38 cellular contexts compared by ENCODE assay signal in genomic region chr14:71333705-71334104, GRCh38. TPM values are rescaled to one million over a fixed set of nuclear protein-coding genes. Genes with fewer than 3 reads are reported as not detected.
DNase-seq lines count a peak whose midpoint lies in the region; ATAC-seq and FAIRE-seq lines count a peak whose summit lies in the region.
"Had no signal": no experiment of that assay in that cellular context is flagged by ENCODE, and none has a peak within 500 bp of the region (broad histone marks: within the 10 kb centered on the region; RNA-seq: fewer than 3 reads in every experiment).

No MANE protein-coding gene starts in this region.

- ATAC-seq in activated CD4-positive, CD25-positive, alpha-beta regulatory T cell treated with anti-CD3 and anti-CD28 coated beads, Interleukin-2, amount 50 U/mL, for 24 hours, result peak; percentile 88 to 91
- peak; percentile 92 for ATAC-seq in activated naive CD4-positive, alpha-beta T cell treated with anti-CD3 and anti-CD28 coated beads, Interleukin-2, amount 50 U/mL, for 72 hours
- ATAC-seq in activated T-helper 17 cell treated with anti-CD3 and anti-CD28 coated beads, Interleukin-2, amount 50 U/mL, for 72 hours (replicated peaks), result peak; percentile 94
- ATAC-seq in stimulated activated naive CD8-positive, alpha-beta T cell treated with anti-CD3 and anti-CD28 coated beads, Interleukin-15, amount 100 ng/mL, for 72 hours, result peak; percentile 94
- ATAC-seq: foreskin keratinocyte, PC-3, right cardiac atrium had no signal

- peak overlapping the region; percentile 5 to 90 for H3K27ac Mint-ChIP-seq in activated naive CD4-positive, alpha-beta T cell treated with anti-CD3 and anti-CD28 coated beads, Interleukin-2, amount 50 U/mL, for 72 hours
- peak overlapping the region; percentile 70 for H3K27ac Mint-ChIP-seq in activated T-helper 17 cell treated with anti-CD3 and anti-CD28 coated beads, Interleukin-2, amount 50 U/mL, for 72 hours
- H3K27ac Mint-ChIP-seq in stimulated activated naive CD8-positive, alpha-beta T cell treated with anti-CD3 and anti-CD28 coated beads, Interleukin-15, amount 100 ng/mL, for 72 hours, result no peak overlapping the region

- WGBS in small intestine, 3 donors, result 86 to 100% (median 96%) methylated on average over 1 of the region's 1 CpG

- FAIRE-seq in small intestine (lab: Jason Lieb, UNC), result no peak
- FAIRE-seq: islet of Langerhans, TTC549 had no signal

- peaks cover 2 to 3% of the 10 kb centered on the region in 2 donors for H3K4me1 ChIP-seq in small intestine (ENCODE audit: control insufficient read depth in 2 of 2, insufficient read depth in 1 of 2, low read depth in 1 of 2, low read length in 1 of 2)
- H3K4me1 ChIP-seq: foreskin keratinocyte, HAP-1, left ventricle myocardium inferior had no signal

- H3K9me3 ChIP-seq in small intestine (ENCODE audit: control insufficient read depth, low read depth), result no peaks in the 10 kb centered on the region
- H3K9me3 ChIP-seq: esophagus squamous epithelium, HAP-1, left ventricle myocardium inferior, neutrophil, transverse colon had no signal

- H3K9me3 Mint-ChIP-seq in activated naive CD4-positive, alpha-beta T cell treated with anti-CD3 and anti-CD28 coated beads, Interleukin-2, amount 50 U/mL, for 72 hours, result peaks cover 3 to 7% of the 10 kb centered on the region in 2 donors
- no peaks in the 10 kb centered on the region for H3K9me3 Mint-ChIP-seq in activated T-helper 17 cell treated with anti-CD3 and anti-CD28 coated beads, Interleukin-2, amount 50 U/mL, for 72 hours
- H3K9me3 Mint-ChIP-seq in stimulated activated naive CD8-positive, alpha-beta T cell treated with anti-CD3 and anti-CD28 coated beads, Interleukin-15, amount 100 ng/mL, for 72 hours, result peaks cover 7 to 17% of the 10 kb centered on the region in 2 donors

- peaks cover 40% of the 10 kb centered on the region for H3K4me1 Mint-ChIP-seq in activated T-helper 17 cell treated with anti-CD3 and anti-CD28 coated beads, Interleukin-2, amount 50 U/mL, for 72 hours
- peaks cover 60% of the 10 kb centered on the region for H3K4me1 Mint-ChIP-seq in stimulated activated naive CD8-positive, alpha-beta T cell treated with anti-CD3 and anti-CD28 coated beads, Interleukin-15, amount 100 ng/mL, for 72 hours

- H3K4me3 ChIP-seq in small intestine (ENCODE audit: low read depth in 1 of 2, low read length in 2 of 2), result no peak overlapping the region
- H3K4me3 ChIP-seq: dorsolateral prefrontal cortex, esophagus squamous epithelium, HAP-1, left ventricle myocardium inferior, SK-N-MC, transverse colon had no signal

- peaks cover 17 to 30% of the 10 kb centered on the region in 2 donors for H3K36me3 Mint-ChIP-seq in activated naive CD4-positive, alpha-beta T cell treated with anti-CD3 and anti-CD28 coated beads, Interleukin-2, amount 50 U/mL, for 72 hours
- H3K36me3 Mint-ChIP-seq in activated T-helper 17 cell treated with anti-CD3 and anti-CD28 coated beads, Interleukin-2, amount 50 U/mL, for 72 hours (ENCODE audit: low read depth), result peaks cover 5% of the 10 kb centered on the region

- H3K27me3 Mint-ChIP-seq in activated T-helper 17 cell treated with anti-CD3 and anti-CD28 coated beads, Interleukin-2, amount 50 U/mL, for 72 hours, result no peaks in the 10 kb centered on the region
- H3K27me3 Mint-ChIP-seq in stimulated activated naive CD8-positive, alpha-beta T cell treated with anti-CD3 and anti-CD28 coated beads, Interleukin-15, amount 100 ng/mL, for 72 hours, result no peaks in the 10 kb centered on the region

- H3K36me3 ChIP-seq in small intestine (ENCODE audit: control insufficient read depth in 2 of 2, insufficient read depth in 2 of 2, low read length in 2 of 2), result no peaks in the 10 kb centered on the region
- H3K36me3 ChIP-seq: brain microvascular endothelial cell, esophagus squamous epithelium, HAP-1, left ventricle myocardium inferior, neutrophil, transverse colon had no signal

- H3K27ac ChIP-seq in small intestine (ENCODE audit: low read depth in 1 of 2, low read length in 1 of 2), result no peak overlapping the region
- H3K27ac ChIP-seq: 22Rv1, brain microvascular endothelial cell, dorsolateral prefrontal cortex, esophagus squamous epithelium, foreskin keratinocyte, left ventricle myocardium inferior, neutrophil, SK-N-MC, transverse colon had no signal

- H3K4me3 Mint-ChIP-seq in activated T-helper 17 cell treated with anti-CD3 and anti-CD28 coated beads, Interleukin-2, amount 50 U/mL, for 72 hours, result peak overlapping the region; percentile 19
- H3K4me3 Mint-ChIP-seq in stimulated activated naive CD8-positive, alpha-beta T cell treated with anti-CD3 and anti-CD28 coated beads, Interleukin-15, amount 100 ng/mL, for 72 hours, result peak overlapping the region in 1 of 2 donors; percentile 11

- H3K27me3 ChIP-seq in small intestine (ENCODE audit: control insufficient read depth in 2 of 2, insufficient read depth in 2 of 2, low read length in 2 of 2), result no peaks in the 10 kb centered on the region
- H3K27me3 ChIP-seq: brain microvascular endothelial cell, dorsolateral prefrontal cortex, esophagus squamous epithelium, foreskin keratinocyte, neutrophil, transverse colon had no signal

- DNase-seq in activated CD4-positive, CD25-positive, alpha-beta regulatory T cell (lab: John Stamatoyannopoulos, UW), result no peak
- DNase-seq in activated naive CD4-positive, alpha-beta T cell treated with anti-CD3 and anti-CD28 coated beads, Interleukin-2, amount 50 U/mL, for 72 hours (ENCODE audit: low spot score in 2 of 2), result peak in 1 of 2 donors; percentile 29
- no peak for DNase-seq in activated naive CD4-positive, alpha-beta T cell (lab: John Stamatoyannopoulos, UW)
- DNase-seq in stimulated activated naive CD8-positive, alpha-beta T cell treated with anti-CD3 and anti-CD28 coated beads, Interleukin-15, amount 100 ng/mL, for 72 hours, result peak in 1 of 2 donors; percentile 32
- DNase-seq in NCI-H2029 (lab: John Stamatoyannopoulos, UW), result no peak
- no peak for DNase-seq in small intestine
- DNase-seq: activated CD4-positive, alpha-beta T cell treated with anti-CD3 and anti-CD28 coated beads for 1 hour; activated CD8-positive, alpha-beta memory T cell treated with anti-CD3 and anti-CD28 coated beads, Interleukin-2, amount 50 U/mL, for 4 hours; activated gamma-delta T cell treated with Interleukin-2 at 50 U/mL for 16 hours; amygdala; brain microvascular endothelial cell; Calu3; DMS79 treated with DMSO at 0.1 percent for 48 hours; dorsolateral prefrontal cortex; esophagus squamous epithelium; foreskin keratinocyte; GDM1; head of caudate nucleus; Karpas-422; left ventricle myocardium inferior; mesendoderm; NCI-H1417 treated with DMSO at 0.1 percent for 48 hours; NCI-H2081 treated with DMSO at 0.1 percent for 48 hours; NCI-H2227 treated with DMSO at 0.1 percent for 48 hours; NCI-H526 treated with DMSO at 0.1 percent for 48 hours; NK-92 treated with Interleukin-12 subunit alpha and Interleukin-12 subunit beta, amount 100 ng/mL, for 24 hours; PC-3; right cardiac atrium; stimulated activated CD8-positive, alpha-beta memory T cell treated with anti-CD3 and anti-CD28 coated beads, Interleukin-4, amount 100 ng/mL, for 48 hours; transverse colon had no signal

RNA-seq across cellular contexts. Expression of gene SIPA1L1, which starts 13.4 kb away (rescaled TPM):
- total RNA-seq in activated naive CD4-positive, alpha-beta T cell treated with anti-CD3 and anti-CD28 coated beads, Interleukin-2, amount 50 U/mL, for 72 hours, result 10 to 100 TPM; 41.7 to 46.5 TPM
- total RNA-seq in activated T-helper 17 cell treated with anti-CD3 and anti-CD28 coated beads, Interleukin-2, amount 50 U/mL, for 72 hours, result 10 to 100 TPM; 43.3 to 51.9 TPM
- polyA plus RNA-seq in small intestine, result 10 to 100 TPM; 23.3 to 50.1 (median 29.2) TPM

Comparison
In these comparisons a context has a peak if more than half of its experiments do, and no peak if none do; other contexts are left out.
1. H3K27ac Mint-ChIP-seq: peak in activated naive CD4-positive, alpha-beta T cell treated with anti-CD3 and anti-CD28 coated beads, Interleukin-2, amount 50 U/mL, for 72 hours (2 of 2) and activated T-helper 17 cell treated with anti-CD3 and anti-CD28 coated beads, Interleukin-2, amount 50 U/mL, for 72 hours (single experiment); none in stimulated activated naive CD8-positive, alpha-beta T cell treated with anti-CD3 and anti-CD28 coated beads, Interleukin-15, amount 100 ng/mL, for 72 hours (0 of 2).
2. Peak in every context shown above with its lines, with median percentiles within 50 percentile points of each other: ATAC-seq.